25 cellular contexts compared by ENCODE assay signal in genomic region chr17:38549285-38549684, GRCh38.
"Had no signal": no experiment of that assay in that cellular context is flagged by ENCODE, and none has a peak within 500 bp of the region (broad histone marks: within the 10 kb centered on the region; RNA-seq: fewer than 3 reads in every experiment).

No MANE protein-coding gene starts in this region.

- H3K36me3 ChIP-seq: brain microvascular endothelial cell had no signal

- DNase-seq: activated CD4-positive, alpha-beta T cell treated with anti-CD3 and anti-CD28 coated beads for 48 hours; activated CD4-positive, alpha-beta T cell treated with anti-CD3 and anti-CD28 coated beads, Interleukin-2, amount 50 U/mL, for 1 hour; activated CD4-positive, alpha-beta T cell treated with anti-CD3 and anti-CD28 coated beads, Interleukin-2, amount 50 U/mL, for 48 hours; activated CD8-positive, alpha-beta memory T cell treated with anti-CD3 and anti-CD28 coated beads for 24 hours; activated CD8-positive, alpha-beta T cell treated with anti-CD3 and anti-CD28 coated beads for 36 hours; activated effector memory CD4-positive, alpha-beta T cell treated with Interleukin-2 at 50 U/mL for 16 hours; activated gamma-delta T cell treated with Interleukin-2 at 50 U/mL for 16 hours; activated naive CD4-positive, alpha-beta T cell treated with anti-CD3 and anti-CD28 coated beads, Interleukin-2, amount 50 U/mL, for 16 hours; activated naive CD4-positive, alpha-beta T cell treated with Interleukin-2 at 50 U/mL for 16 hours; activated T-cell treated with anti-CD3 and anti-CD28 coated beads, Interleukin-2, amount 50 U/mL, for 4 hours; amniotic stem cell; anterior cingulate cortex; brain microvascular endothelial cell; dorsolateral prefrontal cortex; effector memory CD4-positive, alpha-beta T cell; endodermal cell; foreskin fibroblast; T-helper 2 cell had no signal

- H3K36me3 Mint-ChIP-seq: activated naive CD8-positive, alpha-beta T cell had no signal

- H3K27me3 ChIP-seq: brain microvascular endothelial cell, dorsolateral prefrontal cortex had no signal

- H3K27ac Mint-ChIP-seq: activated CD8-positive, alpha-beta T cell treated with anti-CD3 and anti-CD28 coated beads for 36 hours; activated naive CD8-positive, alpha-beta T cell; activated T-helper 17 cell treated with anti-CD3 and anti-CD28 coated beads, Interleukin-2, amount 50 U/mL, for 72 hours; dendritic cell treated with granulocyte-macrophage colony-stimulating factor and Interleukin-4, amounts not matched to agents 40 ng/mL and 50 ng/mL, for 4 days; endodermal cell had no signal

- ATAC-seq: activated CD4-positive, CD25-positive, alpha-beta regulatory T cell treated with anti-CD3 and anti-CD28 coated beads, Interleukin-2, amount 50 U/mL, for 24 hours; activated CD8-positive, alpha-beta T cell treated with anti-CD3 and anti-CD28 coated beads for 36 hours; activated T-cell treated with anti-CD3 and anti-CD28 coated beads, Interleukin-2, amount 50 U/mL, for 4 hours; activated T-helper 17 cell treated with anti-CD3 and anti-CD28 coated beads, Interleukin-2, amount 50 U/mL, for 72 hours; esophagus mucosa had no signal

- H3K9me3 Mint-ChIP-seq: activated CD8-positive, alpha-beta T cell treated with anti-CD3 and anti-CD28 coated beads for 36 hours; activated T-cell treated with anti-CD3 and anti-CD28 coated beads, Interleukin-2, amount 50 U/mL, for 4 hours; activated T-helper 17 cell treated with anti-CD3 and anti-CD28 coated beads, Interleukin-2, amount 50 U/mL, for 72 hours; central memory CD8-positive, alpha-beta T cell; dendritic cell treated with granulocyte-macrophage colony-stimulating factor and Interleukin-4, amounts not matched to agents 40 ng/mL and 50 ng/mL, for 4 days; endodermal cell had no signal

- H3K4me3 Mint-ChIP-seq: activated CD8-positive, alpha-beta T cell treated with anti-CD3 and anti-CD28 coated beads for 36 hours; activated naive CD8-positive, alpha-beta T cell; activated T-cell treated with anti-CD3 and anti-CD28 coated beads, Interleukin-2, amount 50 U/mL, for 4 hours; activated T-helper 17 cell treated with anti-CD3 and anti-CD28 coated beads, Interleukin-2, amount 50 U/mL, for 72 hours; central memory CD8-positive, alpha-beta T cell; dendritic cell treated with granulocyte-macrophage colony-stimulating factor and Interleukin-4, amounts not matched to agents 40 ng/mL and 50 ng/mL, for 4 days; endodermal cell had no signal

- H3K4me1 Mint-ChIP-seq: activated T-helper 17 cell treated with anti-CD3 and anti-CD28 coated beads, Interleukin-2, amount 50 U/mL, for 72 hours; central memory CD8-positive, alpha-beta T cell; endodermal cell had no signal

- H3K4me3 ChIP-seq: coronary artery, dorsolateral prefrontal cortex had no signal

- H3K27ac ChIP-seq: brain microvascular endothelial cell, coronary artery had no signal
